ENCODE assay signal across 35 cellular contexts in genomic region chr4:105786748-105787147, GRCh38.
DNase-seq lines count a peak whose midpoint lies in the region; ATAC-seq, FAIRE-seq and TF ChIP-seq lines count a peak whose summit lies in the region.
"Had no signal": no experiment of that assay in that cellular context is flagged by ENCODE, and none has a peak within 500 bp of the region (broad histone marks: within the 10 kb centered on the region; RNA-seq: fewer than 3 reads in every experiment).

No MANE protein-coding gene starts in this region.

- DNase-seq in GM12891 (ENCODE audit: insufficient read length, low spot score): no peak
- DNase-seq in K562 (ENCODE audit: extremely low read depth in 1 of 4, low spot score in 3 of 4): no peak
- DNase-seq in fibroblast of villous mesenchyme (ENCODE audit: low read depth): peak; percentile 18
- no peak for DNase-seq in NCI-H2081 (lab: John Stamatoyannopoulos, UW)
- DNase-seq in effector memory CD8-positive, alpha-beta T cell: no peak
- DNase-seq: 8988T; ACHN; AML-193; BE2C; C1 segment of cervical spinal cord; Caco-2; Calu3; CD4-positive, alpha-beta memory T cell; CD4-positive, alpha-beta T cell; CD4-positive, CD25-positive, alpha-beta regulatory T cell; CD8-positive, alpha-beta memory T cell; CD8-positive, alpha-beta T cell; COR-L47; DMS 273 treated with DMSO at 0.1 percent for 48 hours; DMS153; DMS53; DMS79; DMS79 treated with DMSO at 0.1 percent for 48 hours; DND-41; EL had no signal

- H3K27ac Mint-ChIP-seq in effector memory CD8-positive, alpha-beta T cell: no peak overlapping the region
- H3K27ac Mint-ChIP-seq: B cell; CD14-positive monocyte; CD4-positive, alpha-beta memory T cell; CD4-positive, alpha-beta T cell; CD8-positive, alpha-beta memory T cell; CD8-positive, alpha-beta T cell had no signal

- POLR2A ChIA-PET in K562 (lab: Yijun Ruan, JAX): interaction anchor here (0.8 kb wide), 1 partner anchor 26 kb away, joined by 3 read pairs; no protein-coding TSS in a partner anchor

- ATAC-seq in K562 (no peak), GM21360 (IDR thresholded peaks at IDR 0.05; ENCODE audit: unreplicated experiment) (no peak)
- no peak for ATAC-seq in effector memory CD8-positive, alpha-beta T cell (replicated peaks)
- ATAC-seq: A549; CD8-positive, alpha-beta T cell had no signal

- H3K4me1 Mint-ChIP-seq in effector memory CD8-positive, alpha-beta T cell (ENCODE audit: low read depth in 2 of 2): no peaks in the 10 kb centered on the region
- H3K4me1 Mint-ChIP-seq: B cell; CD14-positive monocyte; CD8-positive, alpha-beta memory T cell had no signal

- FAIRE-seq in GM12891 (lab: Jason Lieb, UNC) (peak; percentile 38), K562 (lab: Jason Lieb, UNC) (no peak)
- FAIRE-seq: A204.1, A549, D721Med had no signal

- no peak overlapping the region; the same call in 1 of the 2 replicates for H3K4me2 ChIP-seq in K562 (ENCODE audit: insufficient read depth, low read length)
- H3K4me2 ChIP-seq: A549; BLaER1; BLaER1 treated with 17β-estradiol and CSF1 and Interleukin-3, amounts not matched to agents 10 nM and 100 nM had no signal

- H3K27me3 Mint-ChIP-seq in effector memory CD8-positive, alpha-beta T cell: no peaks in the 10 kb centered on the region
- H3K27me3 Mint-ChIP-seq: B cell; CD4-positive, alpha-beta memory T cell; CD4-positive, alpha-beta T cell; CD4-positive, CD25-positive, alpha-beta regulatory T cell had no signal

- H3K4me3 Mint-ChIP-seq in effector memory CD8-positive, alpha-beta T cell: no peak overlapping the region
- H3K4me3 Mint-ChIP-seq: B cell; CD14-positive monocyte; CD4-positive, alpha-beta memory T cell; CD4-positive, alpha-beta T cell; CD4-positive, CD25-positive, alpha-beta regulatory T cell; CD8-positive, alpha-beta memory T cell; CD8-positive, alpha-beta T cell had no signal

- no peaks in the 10 kb centered on the region for H3K9me1 ChIP-seq in K562 (ENCODE audit: control insufficient read depth, insufficient read depth, low read length)

- no peaks in the 10 kb centered on the region for H3K4me1 ChIP-seq in K562 (replicated peaks in 1 of 2; ENCODE audit: control insufficient read depth in 2 of 2, insufficient read depth in 2 of 2, low read length in 2 of 2)
- H3K4me1 ChIP-seq: A549; BE2C; BLaER1; BLaER1 treated with 17β-estradiol and CSF1 and Interleukin-3, amounts not matched to agents 10 nM and 100 nM; Caco-2 had no signal

- WGBS in K562 (ENCODE audit: insufficient coverage, low coverage, missing lambda C conversion rate): 58% methylated on average over 3 of the region's 3 CpGs

- H3K27me3 ChIP-seq in K562 (ENCODE audit: control insufficient read depth in 2 of 2, insufficient read depth in 2 of 2, low read length in 2 of 2): no peaks in the 10 kb centered on the region
- H3K27me3 ChIP-seq: BE2C; BLaER1; BLaER1 treated with 17β-estradiol and CSF1 and Interleukin-3, amounts not matched to agents 10 nM and 100 nM had no signal

- TF ChIP-seq RAD21 in K562 (CRISPR knock-in tag; conservative IDR thresholded peaks at IDR 0.05 in 1 of 2, IDR thresholded peaks at IDR 0.05 in 1 of 2): no peak

- no peak overlapping the region for H3K4me3 ChIP-seq in K562
- no peak overlapping the region for H3K4me3 ChIP-seq in fibroblast of villous mesenchyme (ENCODE audit: low read depth, low read length)
- H3K4me3 ChIP-seq: A549; BLaER1; BLaER1 treated with 17β-estradiol and CSF1 and Interleukin-3, amounts not matched to agents 10 nM and 100 nM had no signal

- no peak overlapping the region for H3K27ac ChIP-seq in K562 (ENCODE audit: extremely low read depth, low read depth, low read length)
- H3K27ac ChIP-seq: 22Rv1; A549; BLaER1; BLaER1 treated with 17β-estradiol and CSF1 and Interleukin-3, amounts not matched to agents 10 nM and 100 nM; C4-2B had no signal

- TF ChIP-seq POLR2A in GM12891 (IDR thresholded peaks at IDR 0.05; ENCODE audit: low read depth, low read length): no peak
- no peak for TF ChIP-seq POLR2A in K562 (conservative IDR thresholded peaks at IDR 0.05)

- H4K20me1 ChIP-seq in K562 (replicated peaks; ENCODE audit: control insufficient read depth, insufficient read depth, low read length): no peaks in the 10 kb centered on the region
- H4K20me1 ChIP-seq: BLaER1; BLaER1 treated with 17β-estradiol and CSF1 and Interleukin-3, amounts not matched to agents 10 nM and 100 nM had no signal

- no TSS peak for BruUV-seq in K562 (replicated peaks; lab: Mats Ljungman, UMichigan)

- H3K79me2 ChIP-seq in K562 (ENCODE audit: control insufficient read depth, insufficient read depth, low read length): no peaks in the 10 kb centered on the region

- H3K36me3 Mint-ChIP-seq in effector memory CD8-positive, alpha-beta T cell (ENCODE audit: insufficient read depth): no peaks in the 10 kb centered on the region
- H3K36me3 Mint-ChIP-seq: CD8-positive, alpha-beta T cell had no signal

- TF ChIP-seq CTCF in K562 (IDR thresholded peaks at IDR 0.05 in 2 of 3, conservative IDR thresholded peaks at IDR 0.05 in 1 of 3; ENCODE audit: insufficient read depth in 2 of 3, low read depth in 1 of 3, low read length in 3 of 3) (no peak), fibroblast of villous mesenchyme (IDR thresholded peaks at IDR 0.05; ENCODE audit: insufficient read depth, low read depth, low read length) (no peak)

- intact Hi-C loops in K562 (cut with micrococcal nuclease): no loop called here

- no peak overlapping the region for H2AFZ ChIP-seq in K562 (ENCODE audit: low read depth, low read length)

- no peak overlapping the region for H3K9ac ChIP-seq in K562 (ENCODE audit: insufficient read depth in 1 of 2, low read depth in 2 of 2, low read length in 2 of 2)
- H3K9ac ChIP-seq: BLaER1; BLaER1 treated with 17β-estradiol and CSF1 and Interleukin-3, amounts not matched to agents 10 nM and 100 nM had no signal

- CTCF ChIA-PET in K562 (lab: Yijun Ruan, JAX; ENCODE audit: low intra/inter-chr PET ratio): no interaction called here

- no peaks in the 10 kb centered on the region for H3K9me3 ChIP-seq in K562 (replicated peaks; ENCODE audit: control insufficient read depth, insufficient read depth, low read depth, low read length)
- H3K9me3 ChIP-seq: A549; BE2C; BLaER1; BLaER1 treated with 17β-estradiol and CSF1 and Interleukin-3, amounts not matched to agents 10 nM and 100 nM; Caco-2 had no signal

- no peaks in the 10 kb centered on the region for H3K9me3 Mint-ChIP-seq in effector memory CD8-positive, alpha-beta T cell
- H3K9me3 Mint-ChIP-seq: CD4-positive, alpha-beta memory T cell; CD4-positive, alpha-beta T cell; CD4-positive, CD25-positive, alpha-beta regulatory T cell; CD8-positive, alpha-beta memory T cell; CD8-positive, alpha-beta T cell had no signal

- in situ Hi-C loops in K562 (cut with MboI): no loop called here

- H3K36me3 ChIP-seq in K562 (ENCODE audit: control insufficient read depth, insufficient read depth, low read length): no peaks in the 10 kb centered on the region
- H3K36me3 ChIP-seq: BE2C, BLaER1 had no signal

- no peak for TF ChIP-seq EP300 in K562 (IDR thresholded peaks at IDR 0.05; ENCODE audit: low read length)

TF ChIP-seq in GM12891, 5 proteins besides CTCF, POLR2A, EP300 and RAD21:
- TF ChIP-seq TAF1 (IDR thresholded peaks at IDR 0.05; ENCODE audit: low read depth, low read length) (no peak), SPI1 (IDR thresholded peaks at IDR 0.05; ENCODE audit: low read depth, low read length) (no peak), POU2F2 (IDR thresholded peaks at IDR 0.05; ENCODE audit: low read depth, low read length) (no peak), PAX5 (IDR thresholded peaks at IDR 0.05; ENCODE audit: insufficient read depth, low read length, severe bottlenecking) (no peak), POLR2AphosphoS5 (IDR thresholded peaks at IDR 0.05; ENCODE audit: low read depth, low read length) (no peak)

TF ChIP-seq in K562, 482 proteins besides CTCF, POLR2A, EP300 and RAD21 (continues in another document):
- no peak for TF ChIP-seq ZBTB12 (CRISPR knock-in tag; IDR thresholded peaks at IDR 0.05)
- TF ChIP-seq ZFP30 (CRISPR knock-in tag; IDR thresholded peaks at IDR 0.05; ENCODE audit: borderline replicate concordance): no peak
- TF ChIP-seq MAFG (tag; conservative IDR thresholded peaks at IDR 0.05): peak; percentile 50
- TF ChIP-seq NFE2 (IDR thresholded peaks at IDR 0.05; ENCODE audit: low read depth): peak; percentile 67
- TF ChIP-seq ZNF644 (tag; IDR thresholded peaks at IDR 0.05; ENCODE audit: low read depth): no peak
- no peak for TF ChIP-seq ZNF41 (CRISPR knock-in tag; conservative IDR thresholded peaks at IDR 0.05)
- no peak for TF ChIP-seq HLTF (IDR thresholded peaks at IDR 0.05)
- no peak for TF ChIP-seq SRSF7 (optimal IDR thresholded peaks at IDR 0.05; ENCODE audit: low read depth, low read length)
- TF ChIP-seq ZNF263 (CRISPR knock-in tag; IDR thresholded peaks at IDR 0.05; ENCODE audit: borderline replicate concordance): no peak
- TF ChIP-seq CBX3 (IDR thresholded peaks at IDR 0.05; ENCODE audit: borderline replicate concordance in 1 of 2, low read length in 2 of 2): no peak
- no peak for TF ChIP-seq HMG20B (CRISPR knock-in tag; IDR thresholded peaks at IDR 0.05)
- no peak for TF ChIP-seq CBFA2T3 (IDR thresholded peaks at IDR 0.05)
- peak; percentile 73 for TF ChIP-seq ZNF316 (IDR thresholded peaks at IDR 0.05)
- TF ChIP-seq MAFF (IDR thresholded peaks at IDR 0.05; ENCODE audit: low read length): peak; percentile 46; the same call in 1 of the 2 replicates
- TF ChIP-seq, protein P1, sequence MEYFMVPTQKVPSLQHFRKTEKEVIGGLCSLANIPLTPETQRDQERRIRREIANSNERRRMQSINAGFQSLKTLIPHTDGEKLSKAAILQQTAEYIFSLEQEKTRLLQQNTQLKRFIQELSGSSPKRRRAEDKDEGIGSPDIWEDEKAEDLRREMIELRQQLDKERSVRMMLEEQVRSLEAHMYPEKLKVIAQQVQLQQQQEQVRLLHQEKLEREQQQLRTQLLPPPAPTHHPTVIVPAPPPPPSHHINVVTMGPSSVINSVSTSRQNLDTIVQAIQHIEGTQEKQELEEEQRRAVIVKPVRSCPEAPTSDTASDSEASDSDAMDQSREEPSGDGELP (CRISPR knock-in tag; IDR thresholded peaks at IDR 0.05; ENCODE audit: borderline replicate concordance): no peak
- TF ChIP-seq SREBF2 (CRISPR knock-in tag; IDR thresholded peaks at IDR 0.05): no peak
- peak; percentile 58; the same call in 1 of the 2 replicates for TF ChIP-seq C11orf30 (IDR thresholded peaks at IDR 0.05; ENCODE audit: low read depth)
